Comparison of ENCODE assay signal across 8 cellular contexts in genomic region chr5:180809403-180810209, GRCh38. TPM values are rescaled to one million over a fixed set of nuclear protein-coding genes. Genes with fewer than 3 reads are reported as not detected.
A peak's percentile ranks its signal among the peaks of the same experiment; 100 is the strongest.
DNase-seq lines count a peak whose midpoint lies in the region; ATAC-seq and TF ChIP-seq lines count a peak whose summit lies in the region.

No MANE protein-coding gene starts in this region.

- H3K79me2 ChIP-seq in SU-DHL-6 (ENCODE audit: insufficient read depth, low read length), result peaks cover 24% of the 10 kb centered on the region; the same call in 1 of the 2 replicates

- H3K4me2 ChIP-seq in SU-DHL-6 (ENCODE audit: low read depth, low read length, poor library complexity, severe bottlenecking), result peak overlapping the region; percentile 92

- no peaks in the 10 kb centered on the region for H3K9me3 ChIP-seq in SU-DHL-6 (ENCODE audit: insufficient read depth, low read length)
- no peaks in the 10 kb centered on the region for H3K9me3 ChIP-seq in right cardiac atrium (ENCODE audit: control insufficient read depth, low read length)
- no peaks in the 10 kb centered on the region for H3K9me3 ChIP-seq in vagina

- H3K4me1 ChIP-seq in right cardiac atrium (ENCODE audit: control insufficient read depth, insufficient read depth, low read length), result peaks cover 18% of the 10 kb centered on the region
- H3K4me1 ChIP-seq in vagina, result peaks cover 64% of the 10 kb centered on the region

- TF ChIP-seq CTCF in SU-DHL-6 (IDR thresholded peaks at IDR 0.05; ENCODE audit: insufficient read depth, low read length, poor library complexity, severe bottlenecking), result no peak
- no peak for TF ChIP-seq CTCF in vagina (IDR thresholded peaks at IDR 0.05)

- DNase-seq in NCI-H128 (lab: John Stamatoyannopoulos, UW; ENCODE audit: unreplicated experiment) (peak; percentile 24), right cardiac atrium (peak in 2 of 3 donors; percentile 81 to 97), putamen (ENCODE audit: low spot score) (peak; percentile 91), vagina (ENCODE audit: extremely low spot score in 2 of 2) (peak in 1 of 2 donors; percentile 96)

- intact Hi-C loops in right cardiac atrium (cut with DNase I), result loop anchor here in 2 of 4 donors (10.0 kb wide), 2 partner anchors 45 to 55 kb away; partner anchors contain the start of gene ZFP62 (in 1 of the 2)
- intact Hi-C loops in vagina (cut with DNase I), result loop anchor here (10.0 kb wide), 1 partner anchor 385 kb away; no protein-coding TSS in a partner anchor

- no peaks in the 10 kb centered on the region for H4K20me1 ChIP-seq in SU-DHL-6 (ENCODE audit: low read depth, low read length)

- H3K27me3 ChIP-seq in SU-DHL-6 (ENCODE audit: low read length) (no peaks in the 10 kb centered on the region), right cardiac atrium (ENCODE audit: control insufficient read depth, insufficient read depth) (no peaks in the 10 kb centered on the region), vagina (no peaks in the 10 kb centered on the region)

- ATAC-seq in GM18498 (IDR thresholded peaks at IDR 0.05; ENCODE audit: unreplicated experiment) (peak; percentile 57), HG02798 (IDR thresholded peaks at IDR 0.05; ENCODE audit: poor library complexity, unreplicated experiment) (peak; percentile 64), right cardiac atrium (peak; percentile 94 to 95)

- peaks cover 25% of the 10 kb centered on the region for H3F3A ChIP-seq in SU-DHL-6 (ENCODE audit: insufficient read depth)

- WGBS in right cardiac atrium, result 3% methylated on average over 40 of the region's 40 CpGs

- peak overlapping the region; percentile 95 for H3K27ac ChIP-seq in SU-DHL-6 (ENCODE audit: low read depth, low read length)
- H3K27ac ChIP-seq in angular gyrus (ENCODE audit: low read depth, low read length), result peak overlapping the region; percentile 99
- peak overlapping the region; percentile 91 for H3K27ac ChIP-seq in right cardiac atrium (ENCODE audit: low read length)
- H3K27ac ChIP-seq in vagina, result peak overlapping the region; percentile 99

- peak overlapping the region; percentile 71 for H3K9ac ChIP-seq in SU-DHL-6 (ENCODE audit: low read length)

- H2AFZ ChIP-seq in SU-DHL-6 (ENCODE audit: low read depth, low read length, severe bottlenecking), result peak overlapping the region; percentile 68

- H3K9me2 ChIP-seq in SU-DHL-6 (replicated peaks; ENCODE audit: insufficient read depth, low read length), result no peaks in the 10 kb centered on the region

- H3K36me3 ChIP-seq in SU-DHL-6 (ENCODE audit: low read length), result no peaks in the 10 kb centered on the region
- no peaks in the 10 kb centered on the region for H3K36me3 ChIP-seq in vagina

- H3K4me3 ChIP-seq in SU-DHL-6 (ENCODE audit: insufficient read depth, low read length, poor library complexity, severe bottlenecking) (peak overlapping the region; percentile 58), right cardiac atrium (ENCODE audit: low read length) (peak overlapping the region; percentile 70), vagina (peak overlapping the region; percentile 64 to 73)

- peak in 1 of 2 donors; percentile 40 for TF ChIP-seq POLR2A in vagina (IDR thresholded peaks at IDR 0.05)

RNA-seq across cellular contexts. Expression of gene MGAT1, which starts 7.0 kb away (rescaled TPM):
- 100 to 1,000 TPM in 1 of 4 donors, 10 to 100 TPM in 3; 74.3 to 119 (median 82.7) TPM for total RNA-seq in right cardiac atrium
- 87.6 TPM for polyA plus RNA-seq in right cardiac atrium
- 152 TPM for total RNA-seq in vagina

RNA-seq across cellular contexts. Expression of gene ZFP62, which starts 51.5 kb away (rescaled TPM):
- total RNA-seq in right cardiac atrium (10 to 100 TPM; 19.7 to 22.8 (median 20.6) TPM), vagina (22.3 TPM)
- 12.0 TPM for polyA plus RNA-seq in right cardiac atrium
